1 cellular context compared by ENCODE assay signal in genomic region chr5:79552984-79553383, GRCh38.
TF ChIP-seq lines count a peak whose summit lies in the region.

No MANE protein-coding gene starts in this region.

TF ChIP-seq in SK-N-SH, 30 proteins besides CTCF, POLR2A, EP300 and RAD21 (continued from another document):
- TF ChIP-seq RFX5 (IDR thresholded peaks at IDR 0.05; ENCODE audit: low read length) (no peak), MXI1 (IDR thresholded peaks at IDR 0.05; ENCODE audit: low read depth, low read length) (peak; percentile 83; the same call in 1 of the 2 replicates), ZBTB33 (IDR thresholded peaks at IDR 0.05; ENCODE audit: borderline replicate concordance, low read depth) (no peak), CHD2 (IDR thresholded peaks at IDR 0.05; ENCODE audit: low read length, partially characterized antibody) (no peak), TEAD4 (IDR thresholded peaks at IDR 0.05; ENCODE audit: borderline replicate concordance, insufficient read depth) (no peak), SIN3A (IDR thresholded peaks at IDR 0.05; ENCODE audit: borderline replicate concordance, low read depth, low read length) (0 out of 2 replicates have a peak, but pooled peaks have one; percentile 41)
